Comparison of ENCODE assay signal across 8 cellular contexts in genomic region chr7:120272261-120272895, GRCh38. TPM values are rescaled to one million over a fixed set of nuclear protein-coding genes. Genes with fewer than 3 reads are reported as not detected.
A peak's percentile ranks its signal among the peaks of the same experiment; 100 is the strongest.
DNase-seq lines count a peak whose midpoint lies in the region; ATAC-seq, FAIRE-seq and TF ChIP-seq lines count a peak whose summit lies in the region.

No MANE protein-coding gene starts in this region.

- H3K9ac ChIP-seq in DND-41 (ENCODE audit: low read depth, low read length) (no peak overlapping the region), keratinocyte (ENCODE audit: control insufficient read depth, extremely low read depth, insufficient read depth, low read length) (no peak overlapping the region)

- H4K20me1 ChIP-seq in DND-41 (ENCODE audit: insufficient read depth, low read length) (no peaks in the 10 kb centered on the region), keratinocyte (ENCODE audit: control insufficient read depth, extremely low read depth, insufficient read depth, low read length) (no peaks in the 10 kb centered on the region)

- dilution Hi-C loops in keratinocyte (cut with MboI; ENCODE audit: extremely low pct_ligation_motif_present, low sequenced_read_pairs) = no loop called here

- H3K36me3 ChIP-seq in DND-41 (ENCODE audit: insufficient read depth, low read length) = no peaks in the 10 kb centered on the region
- no peaks in the 10 kb centered on the region for H3K36me3 ChIP-seq in bronchial epithelial cell (ENCODE audit: control insufficient read depth, insufficient read depth, low read length)
- H3K36me3 ChIP-seq in keratinocyte (ENCODE audit: control insufficient read depth in 2 of 2, extremely low read depth in 1 of 2, insufficient read depth in 2 of 2, low read length in 2 of 2) = no peaks in the 10 kb centered on the region

- ATAC-seq in DND-41 (ENCODE audit: insufficient read depth, low read depth) = no peak
- peak; percentile 36 for ATAC-seq in GM19463 (IDR thresholded peaks at IDR 0.05; ENCODE audit: unreplicated experiment)
- peak; percentile 38 for ATAC-seq in HG03521 (IDR thresholded peaks at IDR 0.05; ENCODE audit: unreplicated experiment)

- DNase-seq in DND-41 = no peak
- DNase-seq in NCI-H69 (lab: John Stamatoyannopoulos, UW) = peak; percentile 87
- peak; percentile 54 for DNase-seq in bronchial epithelial cell (ENCODE audit: low read depth)
- peak; percentile 5 for DNase-seq in keratinocyte (ENCODE audit: low read depth, low spot score)
- peak in 17 of 49 donors; percentile 1 to 59 (median 16) for DNase-seq in substantia nigra (lab: John Stamatoyannopoulos, UW)
- DNase-seq in NK-92 (lab: John Stamatoyannopoulos, UW; ENCODE audit: unreplicated experiment) = no peak

- H3K9me1 ChIP-seq in keratinocyte (ENCODE audit: control insufficient read depth, extremely low read depth, insufficient read depth, low read length) = no peaks in the 10 kb centered on the region

- H3K79me2 ChIP-seq in DND-41 (ENCODE audit: insufficient read depth, low read length) (no peaks in the 10 kb centered on the region), keratinocyte (ENCODE audit: control insufficient read depth, insufficient read depth, low read length) (no peaks in the 10 kb centered on the region)

- no peak overlapping the region for H3K27ac ChIP-seq in DND-41 (ENCODE audit: low read length)
- H3K27ac ChIP-seq in keratinocyte (ENCODE audit: control insufficient read depth, insufficient read depth, low read length) = no peak overlapping the region
- H3K27ac ChIP-seq in substantia nigra (ENCODE audit: low read depth, low read length, poor library complexity, severe bottlenecking) = peak overlapping the region; percentile 31

- H3K4me1 ChIP-seq in DND-41 (ENCODE audit: insufficient read depth, low read length) (no peaks in the 10 kb centered on the region), keratinocyte (ENCODE audit: control insufficient read depth, extremely low read depth, insufficient read depth, low read length) (peaks cover 9% of the 10 kb centered on the region)

- H3K4me3 ChIP-seq in DND-41 (ENCODE audit: low read depth in 1 of 2, low read length in 2 of 2) (no peak overlapping the region), bronchial epithelial cell (ENCODE audit: low read depth, low read length) (peak overlapping the region; percentile 33), keratinocyte (ENCODE audit: control insufficient read depth in 2 of 3, extremely low read depth in 1 of 3, insufficient read depth in 2 of 3, low read depth in 1 of 3, low read length in 3 of 3) (peak overlapping the region; percentile 8 to 56 (median 37))

- H3K9me3 ChIP-seq in DND-41 (ENCODE audit: insufficient read depth, low read length, severe bottlenecking) (no peaks in the 10 kb centered on the region), keratinocyte (ENCODE audit: control insufficient read depth, low read depth, low read length) (no peaks in the 10 kb centered on the region)

- H3K4me2 ChIP-seq in DND-41 (ENCODE audit: insufficient read depth, low read length) (no peak overlapping the region), keratinocyte (ENCODE audit: control insufficient read depth, extremely low read depth, insufficient read depth, low read depth, low read length) (peak overlapping the region; percentile 87)

- H2AFZ ChIP-seq in DND-41 (ENCODE audit: low read depth, low read length) (no peak overlapping the region), keratinocyte (ENCODE audit: control insufficient read depth, low read length) (peak overlapping the region; percentile 86)

- H3K27me3 ChIP-seq in DND-41 (ENCODE audit: insufficient read depth, low read length, poor library complexity) (no peaks in the 10 kb centered on the region), bronchial epithelial cell (ENCODE audit: control insufficient read depth, insufficient read depth, low read length) (peaks cover 10% of the 10 kb centered on the region), keratinocyte (ENCODE audit: control insufficient read depth, extremely low read depth, insufficient read depth, low read length) (peaks cover 24% of the 10 kb centered on the region)

- FAIRE-seq in bronchial epithelial cell (lab: Jason Lieb, UNC) = no peak
- peak; percentile 70 for FAIRE-seq in keratinocyte (lab: Jason Lieb, UNC)

- TF ChIP-seq CTCF in DND-41 (IDR thresholded peaks at IDR 0.05; ENCODE audit: borderline replicate concordance, extremely low read depth, low read length, poor library complexity, severe bottlenecking) = peak; percentile 50
- TF ChIP-seq CTCF in bronchial epithelial cell (IDR thresholded peaks at IDR 0.05; ENCODE audit: insufficient read depth, low read length, severe bottlenecking) = peak; percentile 67
- TF ChIP-seq CTCF in keratinocyte (optimal IDR thresholded peaks at IDR 0.05 in 1 of 3, IDR thresholded peaks at IDR 0.05 in 1 of 3, conservative IDR thresholded peaks at IDR 0.05 in 1 of 3; ENCODE audit: extremely low read depth in 1 of 3, insufficient read depth in 2 of 3, low read length in 3 of 3) = peak; percentile 68 to 73 (median 70)

RNA-seq across cellular contexts. Expression of gene KCND2, which starts 0.6 kb away (rescaled TPM):
- total RNA-seq in bronchial epithelial cell = under 0.01 TPM in 1 of 2 replicates, not detected in the other
- polyA plus RNA-seq in keratinocyte = 0.01 TPM in 1 of 3 replicates, not detected in the others
- not detected for polyA plus RNA-seq in keratinocyte (2011; ENCODE audit: low read depth)
- polyA plus RNA-seq in keratinocyte (2011; cell fraction: cytosol; rRNA removed) = not detected in 2 replicates
- not detected in 2 replicates for polyA plus RNA-seq in keratinocyte (2011; cell fraction: nucleus; rRNA removed)
- polyA plus RNA-seq in keratinocyte (2012; ENCODE audit: low replicate concordance) = not detected in 2 replicates
- 0.10 TPM in 1 of 3 replicates, not detected in the others for polyA minus RNA-seq in keratinocyte
- not detected for polyA minus RNA-seq in keratinocyte (2011; cell fraction: cytosol; rRNA and poly(A)+ RNA removed)
- not detected in 2 replicates for polyA minus RNA-seq in keratinocyte (2011; cell fraction: nucleus; rRNA and poly(A)+ RNA removed)

Comparison
In these comparisons a context has a peak if more than half of its experiments do, and no peak if none do; other contexts are left out.
1. DNase-seq: peak in NCI-H69 (single experiment), bronchial epithelial cell (single experiment) and keratinocyte (single experiment); none in DND-41 (single experiment) and NK-92 (single experiment).
2. H3K4me3 ChIP-seq: peak in bronchial epithelial cell (single experiment) and keratinocyte (3 of 3); none in DND-41 (0 of 2).
3. Peak in every context shown above with its lines, with median percentiles within 50 percentile points of each other: CTCF ChIP-seq.